Comparison of ENCODE assay signal across 1 cellular context in genomic region chr5:94240616-94241287, GRCh38.
TF ChIP-seq lines count a peak whose summit lies in the region.

No MANE protein-coding gene starts in this region.

TF ChIP-seq in WTC11, 78 proteins besides CTCF, POLR2A, EP300 and RAD21 (continued from another document):
- no peak for TF ChIP-seq ZNF425 (CRISPR knock-in tag; conservative IDR thresholded peaks at IDR 0.05)
- TF ChIP-seq EMX1 (CRISPR knock-in tag; IDR thresholded peaks at IDR 0.05): no peak
- TF ChIP-seq ZNF219 (CRISPR knock-in tag; IDR thresholded peaks at IDR 0.05; ENCODE audit: borderline replicate concordance): no peak
